Comparison of ENCODE assay signal across 19 cellular contexts in genomic region chr16:81833751-81834150, GRCh38. TPM values are rescaled to one million over a fixed set of nuclear protein-coding genes. Genes with fewer than 3 reads are reported as not detected.
DNase-seq lines count a peak whose midpoint lies in the region; TF ChIP-seq lines count a peak whose summit lies in the region.
"Had no signal": no experiment of that assay in that cellular context is flagged by ENCODE, and none has a peak within 500 bp of the region (broad histone marks: within the 10 kb centered on the region; RNA-seq: fewer than 3 reads in every experiment).

No MANE protein-coding gene starts in this region.

- 0 out of 2 replicates have a peak, but pooled peaks cover 5% of the 10 kb centered on the region for H3F3A ChIP-seq in OCI-LY1 (ENCODE audit: insufficient read depth, low read length)

- H3K4me2 ChIP-seq in BLaER1: peak overlapping the region; percentile 98
- peak overlapping the region; percentile 27; the same call in 1 of the 2 replicates for H3K4me2 ChIP-seq in OCI-LY1 (ENCODE audit: low read length)

- WGBS in spleen, 5 donors: 87 to 92% (median 88%) methylated on average over 9 to 10 of the region's 10 CpGs

- H3K36me3 Mint-ChIP-seq in immature natural killer cell (peaks cover 0 to 17% (median 7%) of the 10 kb centered on the region in 3 donors), CD14-positive monocyte (peaks cover 12 to 25% of the 10 kb centered on the region in 2 donors)
- H3K36me3 Mint-ChIP-seq: CD8-positive, alpha-beta memory T cell had no signal

- H3K27me3 ChIP-seq in BLaER1 (no peaks in the 10 kb centered on the region), OCI-LY1 (ENCODE audit: insufficient read depth, low read length) (no peaks in the 10 kb centered on the region), spleen (replicated peaks in 1 of 7) (no peaks in the 10 kb centered on the region)

- H3K36me3 ChIP-seq in BLaER1 (no peaks in the 10 kb centered on the region), OCI-LY1 (ENCODE audit: insufficient read depth, low read length) (peaks cover 76% of the 10 kb centered on the region; the same call in 1 of the 2 replicates), spleen (no peaks in the 10 kb centered on the region)

- H3K9ac ChIP-seq in BLaER1 (no peak overlapping the region), OCI-LY1 (ENCODE audit: low read length) (peak overlapping the region; percentile 65; the same call in 1 of the 2 replicates)

- H3K9me2 ChIP-seq in OCI-LY1 (ENCODE audit: low read depth, low read length): no peaks in the 10 kb centered on the region

- no peak for TF ChIP-seq POLR2A in spleen (IDR thresholded peaks at IDR 0.05)

- H3K9me3 ChIP-seq in BLaER1: no peaks in the 10 kb centered on the region
- H3K9me3 ChIP-seq in OCI-LY1 (ENCODE audit: low read length): no peaks in the 10 kb centered on the region
- H3K9me3 ChIP-seq in spleen: no peaks in the 10 kb centered on the region

- H3K9me3 Mint-ChIP-seq in immature natural killer cell (no peaks in the 10 kb centered on the region), CD14-positive monocyte (no peaks in the 10 kb centered on the region)
- H3K9me3 Mint-ChIP-seq: CD8-positive, alpha-beta memory T cell; H9 had no signal

- in situ Hi-C loops in ACHN (cut with HindIII; ENCODE audit: low pct_ligation_motif_present, low pct_unique_long_range_greater_than_20kb, low sequenced_read_pairs): no loop called here

- H3K79me2 ChIP-seq in OCI-LY1 (ENCODE audit: insufficient read depth, low read length): peaks cover 69% of the 10 kb centered on the region

- H4K20me1 ChIP-seq in BLaER1 (no peaks in the 10 kb centered on the region), OCI-LY1 (ENCODE audit: insufficient read depth, low read length) (no peaks in the 10 kb centered on the region)

- H3K4me1 Mint-ChIP-seq in immature natural killer cell (peaks cover 93 to 100% of the 10 kb centered on the region in 2 donors), CD14-positive monocyte (peaks cover 91% of the 10 kb centered on the region)

- peak overlapping the region in 4 of 5 donors; percentile 74 to 82 (median 77) for H3K4me3 Mint-ChIP-seq in immature natural killer cell
- H3K4me3 Mint-ChIP-seq in CD14-positive monocyte: no peak overlapping the region
- H3K4me3 Mint-ChIP-seq: H9 had no signal

- no peak overlapping the region for H2AFZ ChIP-seq in OCI-LY1 (ENCODE audit: low read length)

- no peak for DNase-seq in immature natural killer cell
- DNase-seq in spleen: no peak
- no peak for DNase-seq in CD14-positive monocyte (ENCODE audit: low spot score)
- DNase-seq in NCI-H1092 (lab: John Stamatoyannopoulos, UW): no peak
- no peak for DNase-seq in ACHN
- DNase-seq: CD8-positive, alpha-beta memory T cell; DMS79; H9; KG1; NCI-H1436; NCI-H2029; NCI-H2171 treated with DMSO at 0.1 percent for 48 hours; NCI-H446; NK-92 treated with Interleukin-12 subunit alpha and Interleukin-12 subunit beta, amount 100 ng/mL, for 24 hours; OCI-M1; SHP77 had no signal

- H3K27ac Mint-ChIP-seq in immature natural killer cell (peak overlapping the region; percentile 86 to 97 (median 95)), CD14-positive monocyte (peak overlapping the region in 2 of 7 donors; percentile 11 to 50)
- H3K27ac Mint-ChIP-seq: H9 had no signal

- H3K27me3 Mint-ChIP-seq in immature natural killer cell (ENCODE audit: low read depth in 3 of 3) (peaks cover 4 to 12% (median 7%) of the 10 kb centered on the region in 3 donors), CD14-positive monocyte (ENCODE audit: low read depth in 3 of 3) (peaks cover 0 to 3% (median 0%) of the 10 kb centered on the region in 3 donors)

- TF ChIP-seq CTCF in OCI-LY1 (IDR thresholded peaks at IDR 0.05; ENCODE audit: low read length) (no peak), spleen (IDR thresholded peaks at IDR 0.05 in 8 of 11, conservative IDR thresholded peaks at IDR 0.05 in 3 of 11) (no peak), CD14-positive monocyte (IDR thresholded peaks at IDR 0.05) (no peak)

- intact Hi-C loops in spleen (cut with DNase I; ENCODE audit: low total_unique reads) (no loop called here), CD14-positive monocyte (cut with micrococcal nuclease) (loop anchor here in 1 of 2 donors (5.0 kb wide), 1 partner anchor 36 kb away; no protein-coding TSS in a partner anchor)

- H3K27ac ChIP-seq in BLaER1: peak overlapping the region; percentile 76
- H3K27ac ChIP-seq in OCI-LY1 (ENCODE audit: low read depth, low read length, poor library complexity, severe bottlenecking): peak overlapping the region; percentile 99
- H3K27ac ChIP-seq in spleen: peak overlapping the region in 7 of 8 donors; percentile 9 to 95 (median 91)
- H3K27ac ChIP-seq: SK-N-MC had no signal

- H3K4me3 ChIP-seq in BLaER1 (no peak overlapping the region), OCI-LY1 (ENCODE audit: low read depth, low read length, poor library complexity, severe bottlenecking) (no peak overlapping the region), spleen (no peak overlapping the region)
- H3K4me3 ChIP-seq: SK-N-MC had no signal

- H3K4me1 ChIP-seq in BLaER1 (peaks cover 100% of the 10 kb centered on the region), OCI-LY1 (ENCODE audit: insufficient read depth, low read length, severe bottlenecking) (peaks cover 99% of the 10 kb centered on the region), spleen (peaks cover 48 to 100% (median 98%) of the 10 kb centered on the region in 6 donors)

RNA-seq across cellular contexts. Expression of gene PLCG2, which starts 54.7 kb away (rescaled TPM):
- polyA plus RNA-seq in immature natural killer cell (10 to 100 TPM; 24.4 to 91.6 (median 46.4) TPM), spleen (10 to 100 TPM; 57.1 to 83.2 (median 61.9) TPM), CD14-positive monocyte (10 to 100 TPM; 19.5 to 35.5 TPM)
- 100 to 1,000 TPM; 111 to 277 (median 161) TPM for total RNA-seq in spleen

Comparison
In these comparisons a context has a peak if more than half of its experiments do, and no peak if none do; other contexts are left out.
1. H3K4me3 Mint-ChIP-seq: peak in immature natural killer cell (4 of 5); none in CD14-positive monocyte (0 of 2).
2. Peak in every context shown above with its lines, with median percentiles within 50 percentile points of each other: H3K27ac ChIP-seq.